Comparison of ENCODE assay signal across 25 cellular contexts in genomic region chr7:51634025-51634424, GRCh38.
"Had no signal": no experiment of that assay in that cellular context is flagged by ENCODE, and none has a peak within 500 bp of the region (broad histone marks: within the 10 kb centered on the region; RNA-seq: fewer than 3 reads in every experiment).

No MANE protein-coding gene starts in this region.

- H3K4me1 ChIP-seq: esophagus muscularis mucosa, left lung, prostate gland, right atrium auricular region, stomach, thyroid gland, vagina had no signal

- H3K4me2 ChIP-seq: neural progenitor cell had no signal

- H3K4me1 Mint-ChIP-seq: naive thymus-derived CD4-positive, alpha-beta T cell; nephron; stimulated activated effector memory CD8-positive, alpha-beta T cell treated with anti-CD3 and anti-CD28 coated beads, Interleukin-12 subunit alpha, Interleukin-12 subunit beta, amount 100 ng/mL, for 72 hours had no signal

- H3K4me3 Mint-ChIP-seq: mesothelial cell of epicardium; naive thymus-derived CD4-positive, alpha-beta T cell; nephron; neural progenitor cell; stimulated activated effector memory CD8-positive, alpha-beta T cell treated with anti-CD3 and anti-CD28 coated beads, Interleukin-12 subunit alpha, Interleukin-12 subunit beta, amount 100 ng/mL, for 72 hours had no signal

- H3K27ac ChIP-seq: coronary artery, esophagus muscularis mucosa, left lung, neural progenitor cell, prostate gland, right atrium auricular region, stomach, thyroid gland, vagina had no signal

- H3K4me3 ChIP-seq: coronary artery, esophagus muscularis mucosa, left lung, neural progenitor cell, prostate gland, right atrium auricular region, stomach, thyroid gland, vagina had no signal

- H3K36me3 Mint-ChIP-seq: mesothelial cell of epicardium; stimulated activated effector memory CD8-positive, alpha-beta T cell treated with anti-CD3 and anti-CD28 coated beads, Interleukin-12 subunit alpha, Interleukin-12 subunit beta, amount 100 ng/mL, for 72 hours had no signal

- H3K36me3 ChIP-seq: esophagus muscularis mucosa, left lung, neural progenitor cell, prostate gland, right atrium auricular region, stomach, thyroid gland, vagina had no signal

- H3K9me3 ChIP-seq: esophagus muscularis mucosa, prostate gland, right atrium auricular region, stomach, thyroid gland, vagina had no signal

- H2AFZ ChIP-seq: neural progenitor cell had no signal

- FAIRE-seq: endothelial cell of umbilical vein, frontal cortex, keratinocyte had no signal

- ATAC-seq: left lung; naive thymus-derived CD4-positive, alpha-beta T cell; sciatic nerve; stimulated activated effector memory CD8-positive, alpha-beta T cell treated with anti-CD3 and anti-CD28 coated beads, Interleukin-12 subunit alpha, Interleukin-12 subunit beta, amount 100 ng/mL, for 72 hours had no signal

- H3K27ac Mint-ChIP-seq: mesothelial cell of epicardium; naive thymus-derived CD4-positive, alpha-beta T cell; nephron; neural progenitor cell; stimulated activated effector memory CD8-positive, alpha-beta T cell treated with anti-CD3 and anti-CD28 coated beads, Interleukin-12 subunit alpha, Interleukin-12 subunit beta, amount 100 ng/mL, for 72 hours had no signal

- H3K27me3 ChIP-seq: esophagus muscularis mucosa, left lung, neural progenitor cell, right atrium auricular region, stomach, thyroid gland, vagina had no signal

- H3K9ac ChIP-seq: neural progenitor cell had no signal

- DNase-seq: dermis blood vessel endothelial cell; effector memory CD4-positive, alpha-beta T cell; left lung; mesenchymal stem cell; naive thymus-derived CD4-positive, alpha-beta T cell; nucleus accumbens; stimulated activated CD4-positive, alpha-beta T cell treated with anti-CD3 and anti-CD28 coated beads, Interleukin-2, amount 100 ng/mL, for 24 hours; stimulated activated CD4-positive, alpha-beta T cell treated with anti-CD3 and anti-CD28 coated beads, Interleukin-4, amount 100 ng/mL, for 24 hours; stimulated activated naive CD4-positive, alpha-beta T cell treated with Interleukin-2 at 50 U/mL for 16 hours; stomach; thyroid gland; trophoblast cell had no signal

- H3K9me3 Mint-ChIP-seq: mesothelial cell of epicardium had no signal
